ENCODE assay signal across 18 cellular contexts in the genomic region with DNA sequence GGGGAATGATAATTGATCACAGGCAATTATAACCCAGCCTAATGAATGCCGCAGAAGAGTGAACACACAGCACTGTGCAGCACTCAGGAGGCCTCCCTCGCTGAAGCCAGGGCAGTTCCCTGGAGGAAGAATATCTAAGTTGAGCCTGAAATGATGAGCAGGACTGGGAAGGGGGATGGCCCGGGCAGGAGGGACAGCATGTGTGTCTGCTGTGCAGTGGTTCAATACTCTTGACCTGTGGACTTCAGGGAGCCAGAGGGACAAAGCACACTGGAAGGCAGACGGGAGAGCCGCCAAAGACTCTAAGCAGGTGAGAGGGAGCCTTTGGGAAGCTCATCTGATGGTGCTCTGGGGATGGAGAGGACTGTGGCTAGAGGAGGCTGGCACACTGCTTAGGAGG.
"Had no signal": no experiment of that assay in that cellular context is flagged by ENCODE, and none has a peak within 500 bp of the region (broad histone marks: within the 10 kb centered on the region; RNA-seq: fewer than 3 reads in every experiment).

No MANE protein-coding gene starts in this region.

- H3K9me3 ChIP-seq: ovary, stomach, thoracic aorta had no signal

- H3K27ac Mint-ChIP-seq: naive thymus-derived CD4-positive, alpha-beta T cell; nephron progenitor cell had no signal

- H3K4me3 Mint-ChIP-seq: naive thymus-derived CD4-positive, alpha-beta T cell; nephron progenitor cell had no signal

- H3K27ac ChIP-seq: dorsolateral prefrontal cortex, heart left ventricle, ovary, stomach, thoracic aorta had no signal

- H3K27me3 ChIP-seq: dorsolateral prefrontal cortex, ovary had no signal

- H3K4me1 Mint-ChIP-seq: naive thymus-derived CD4-positive, alpha-beta T cell had no signal

- DNase-seq: cortex of kidney; effector CD8-positive, alpha-beta T cell; foreskin melanocyte; heart left ventricle; hippocampal formation; left colon; mesendoderm; naive thymus-derived CD4-positive, alpha-beta T cell; nephron progenitor cell; ovary; right cardiac atrium; stimulated activated CD4-positive, alpha-beta T cell treated with anti-CD3 and anti-CD28 coated beads, Interleukin-4, amount 100 ng/mL, for 24 hours; stimulated activated naive CD4-positive, alpha-beta T cell; stomach; substantia nigra; trophoblast cell had no signal

- H3K4me1 ChIP-seq: heart left ventricle, stomach had no signal

- H3K4me3 ChIP-seq: dorsolateral prefrontal cortex, heart left ventricle, ovary, stomach, thoracic aorta had no signal

- ATAC-seq: heart left ventricle; left colon; naive thymus-derived CD4-positive, alpha-beta T cell; right cardiac atrium had no signal

- H3K36me3 ChIP-seq: heart left ventricle, ovary, stomach, thoracic aorta had no signal
